ENCODE assay signal across 1 cellular context in the genomic region with DNA sequence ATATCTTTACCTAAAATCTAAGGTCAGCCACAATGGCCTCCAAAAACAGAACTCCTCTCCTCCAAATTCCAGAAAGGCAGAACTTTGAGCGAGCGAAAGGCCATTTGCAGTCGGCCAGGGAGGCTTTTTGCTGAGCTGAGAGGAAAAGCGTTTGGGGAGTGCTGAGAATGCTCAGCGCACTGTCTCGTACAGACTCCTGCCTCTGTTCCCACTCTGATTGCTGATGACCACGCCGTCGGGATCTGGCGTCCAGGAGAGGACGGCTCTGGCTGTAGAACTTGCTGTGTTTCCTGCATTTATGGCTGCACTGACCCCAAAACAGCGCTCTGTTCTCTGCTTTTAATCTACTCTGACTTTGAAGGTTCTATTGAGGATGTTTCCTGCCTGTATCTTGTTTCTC.
TF ChIP-seq lines count a peak whose summit lies in the region.

No MANE protein-coding gene starts in this region.

TF ChIP-seq in GM23338, 12 proteins besides CTCF, POLR2A, EP300 and RAD21 (continued from another document):
- TF ChIP-seq ZNF462 (CRISPR knock-in tag; IDR thresholded peaks at IDR 0.05) = no peak
- TF ChIP-seq EZH2 (IDR thresholded peaks at IDR 0.05; ENCODE audit: low read depth, unreplicated experiment) = no peak
- TF ChIP-seq NANOG (IDR thresholded peaks at IDR 0.05; ENCODE audit: borderline replicate concordance) = no peak
- TF ChIP-seq JUNB (IDR thresholded peaks at IDR 0.05; ENCODE audit: unreplicated experiment) = no peak
- no peak for TF ChIP-seq ZNF331 (CRISPR knock-in tag; IDR thresholded peaks at IDR 0.05; ENCODE audit: low read depth)
- TF ChIP-seq, protein P1, sequence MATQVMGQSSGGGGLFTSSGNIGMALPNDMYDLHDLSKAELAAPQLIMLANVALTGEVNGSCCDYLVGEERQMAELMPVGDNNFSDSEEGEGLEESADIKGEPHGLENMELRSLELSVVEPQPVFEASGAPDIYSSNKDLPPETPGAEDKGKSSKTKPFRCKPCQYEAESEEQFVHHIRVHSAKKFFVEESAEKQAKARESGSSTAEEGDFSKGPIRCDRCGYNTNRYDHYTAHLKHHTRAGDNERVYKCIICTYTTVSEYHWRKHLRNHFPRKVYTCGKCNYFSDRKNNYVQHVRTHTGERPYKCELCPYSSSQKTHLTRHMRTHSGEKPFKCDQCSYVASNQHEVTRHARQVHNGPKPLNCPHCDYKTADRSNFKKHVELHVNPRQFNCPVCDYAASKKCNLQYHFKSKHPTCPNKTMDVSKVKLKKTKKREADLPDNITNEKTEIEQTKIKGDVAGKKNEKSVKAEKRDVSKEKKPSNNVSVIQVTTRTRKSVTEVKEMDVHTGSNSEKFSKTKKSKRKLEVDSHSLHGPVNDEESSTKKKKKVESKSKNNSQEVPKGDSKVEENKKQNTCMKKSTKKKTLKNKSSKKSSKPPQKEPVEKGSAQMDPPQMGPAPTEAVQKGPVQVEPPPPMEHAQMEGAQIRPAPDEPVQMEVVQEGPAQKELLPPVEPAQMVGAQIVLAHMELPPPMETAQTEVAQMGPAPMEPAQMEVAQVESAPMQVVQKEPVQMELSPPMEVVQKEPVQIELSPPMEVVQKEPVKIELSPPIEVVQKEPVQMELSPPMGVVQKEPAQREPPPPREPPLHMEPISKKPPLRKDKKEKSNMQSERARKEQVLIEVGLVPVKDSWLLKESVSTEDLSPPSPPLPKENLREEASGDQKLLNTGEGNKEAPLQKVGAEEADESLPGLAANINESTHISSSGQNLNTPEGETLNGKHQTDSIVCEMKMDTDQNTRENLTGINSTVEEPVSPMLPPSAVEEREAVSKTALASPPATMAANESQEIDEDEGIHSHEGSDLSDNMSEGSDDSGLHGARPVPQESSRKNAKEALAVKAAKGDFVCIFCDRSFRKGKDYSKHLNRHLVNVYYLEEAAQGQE (IDR thresholded peaks at IDR 0.05; ENCODE audit: unreplicated experiment) = no peak
- no peak for TF ChIP-seq EZH2phosphoT487 (IDR thresholded peaks at IDR 0.05; ENCODE audit: unreplicated experiment)
TF ChIP-seq in GM23338: peak in this region for 0.
